Comparison of ENCODE assay signal across 8 cellular contexts in genomic region chr1:222814536-222815366, GRCh38. TPM values are rescaled to one million over a fixed set of nuclear protein-coding genes. Genes with fewer than 3 reads are reported as not detected.
A peak's percentile ranks its signal among the peaks of the same experiment; 100 is the strongest.
DNase-seq lines count a peak whose midpoint lies in the region; ATAC-seq and TF ChIP-seq lines count a peak whose summit lies in the region.

DISP1 (plus strand) TSS chr1:222815039; CDS start chr1:222942824, 127,785 bp downstream.

- DNase-seq in AG09309 (ENCODE audit: low read depth) = no peak
- peak; percentile 86 for DNase-seq in NCI-H345 (lab: John Stamatoyannopoulos, UW)
- DNase-seq in activated CD4-positive, alpha-beta T cell treated with anti-CD3 and anti-CD28 coated beads, Interleukin-2, amount 10 ng/mL, durations not matched to agents 7 days and 5 days = peak; percentile 74
- peak; percentile 57 for DNase-seq in cortex of kidney (lab: John Stamatoyannopoulos, UW)
- peak; percentile 91 for DNase-seq in left kidney (ENCODE audit: low read depth, low spot score)
- DNase-seq in stimulated activated CD4-positive, alpha-beta T cell treated with anti-CD3 and anti-CD28 coated beads, Interleukin-2, amount 100 ng/mL, for 24 hours = peak; percentile 73 to 79

- peak within 1 kb of the TSS; percentile 85 for H3K4me3 Mint-ChIP-seq in activated CD4-positive, alpha-beta T cell treated with anti-CD3 and anti-CD28 coated beads, Interleukin-2, amount 10 ng/mL, durations not matched to agents 7 days and 5 days

- CTCF ChIA-PET in activated CD4-positive, alpha-beta T cell treated with anti-CD3 and anti-CD28 coated beads, Interleukin-2, amount 10 ng/mL, durations not matched to agents 7 days and 5 days (lab: Charles Lee) = interaction anchor here (0.7 kb wide), 1 partner anchor 11 kb away, joined by 3 read pairs; no protein-coding TSS in a partner anchor

- peak; percentile 91 for ATAC-seq in GM18907 (IDR thresholded peaks at IDR 0.05; ENCODE audit: unreplicated experiment)
- ATAC-seq in HG03135 (IDR thresholded peaks at IDR 0.05; ENCODE audit: unreplicated experiment) = peak; percentile 80

- POLR2A ChIA-PET in activated CD4-positive, alpha-beta T cell treated with anti-CD3 and anti-CD28 coated beads, Interleukin-2, amount 10 ng/mL, durations not matched to agents 7 days and 5 days (lab: Charles Lee) = no interaction called here

- H3K4me1 Mint-ChIP-seq in activated CD4-positive, alpha-beta T cell treated with anti-CD3 and anti-CD28 coated beads, Interleukin-2, amount 10 ng/mL, durations not matched to agents 7 days and 5 days = peaks cover 22% of the 10 kb centered on the region

- H3K4me3 ChIP-seq in AG09309 (ENCODE audit: control insufficient read depth, low read depth, low read length) = peak within 1 kb of the TSS; percentile 86

- H3K9me3 Mint-ChIP-seq in activated CD4-positive, alpha-beta T cell treated with anti-CD3 and anti-CD28 coated beads, Interleukin-2, amount 10 ng/mL, durations not matched to agents 7 days and 5 days = no peaks in the 10 kb centered on the region

- peak within 1 kb of the TSS; percentile 90 for H3K27ac Mint-ChIP-seq in activated CD4-positive, alpha-beta T cell treated with anti-CD3 and anti-CD28 coated beads, Interleukin-2, amount 10 ng/mL, durations not matched to agents 7 days and 5 days

- peaks cover 19% of the 10 kb centered on the region for H3K27me3 Mint-ChIP-seq in activated CD4-positive, alpha-beta T cell treated with anti-CD3 and anti-CD28 coated beads, Interleukin-2, amount 10 ng/mL, durations not matched to agents 7 days and 5 days

- H3K36me3 Mint-ChIP-seq in activated CD4-positive, alpha-beta T cell treated with anti-CD3 and anti-CD28 coated beads, Interleukin-2, amount 10 ng/mL, durations not matched to agents 7 days and 5 days (ENCODE audit: low read depth) = peaks cover 3% of the 10 kb centered on the region

- no peak for TF ChIP-seq CTCF in AG09309 (IDR thresholded peaks at IDR 0.05; ENCODE audit: control insufficient read depth, insufficient read depth, low read depth, low read length, missing control alignments)

RNA-seq across cellular contexts. Expression of gene DISP1, which starts in this region (rescaled TPM):
- 1 to 10 TPM; 2.3 to 2.9 TPM for total RNA-seq in activated CD4-positive, alpha-beta T cell treated with anti-CD3 and anti-CD28 coated beads, Interleukin-2, amount 10 ng/mL, durations not matched to agents 7 days and 5 days
